ENCODE assay signal across 8 cellular contexts in genomic region chr12:106954462-106955376, GRCh38.
A peak's percentile ranks its signal among the peaks of the same experiment; 100 is the strongest.
DNase-seq lines count a peak whose midpoint lies in the region; ATAC-seq and TF ChIP-seq lines count a peak whose summit lies in the region.

No MANE protein-coding gene starts in this region.

- H3K36me3 ChIP-seq in brain microvascular endothelial cell (replicated peaks): no peaks in the 10 kb centered on the region

- TF ChIP-seq POLR2A in GM18505 (IDR thresholded peaks at IDR 0.05; ENCODE audit: borderline replicate concordance, extremely low read depth, insufficient read depth, insufficient read length): no peak

- ATAC-seq in GM18505 (IDR thresholded peaks at IDR 0.05; ENCODE audit: unreplicated experiment): peak; percentile 18
- ATAC-seq in GM18873 (IDR thresholded peaks at IDR 0.05; ENCODE audit: low FRiP score, unreplicated experiment): no peak
- no peak for ATAC-seq in GM21786 (IDR thresholded peaks at IDR 0.05; ENCODE audit: unreplicated experiment)

- in situ Hi-C loops in brain microvascular endothelial cell (cut with HindIII; ENCODE audit: low pct_ligation_motif_present, low sequenced_read_pairs): no loop called here

- DNase-seq in NCI-H748 treated with DMSO at 0.1 percent for 48 hours (lab: John Stamatoyannopoulos, UW) (peak; percentile 39), brain microvascular endothelial cell (no peak), iris pigment epithelial cell (ENCODE audit: low read depth) (peak; percentile 48)
- peak; percentile 14 to 28 for DNase-seq in stimulated activated CD4-positive, alpha-beta T cell treated with anti-CD3 and anti-CD28 coated beads, Interleukin-2, amount 100 ng/mL, for 24 hours

- peak overlapping the region; percentile 94 for H3K4me3 ChIP-seq in brain microvascular endothelial cell (ENCODE audit: low read depth, low read length)

- H3K27ac ChIP-seq in 22Rv1: 0 out of 2 replicates have a peak overlapping the region, but pooled peaks have one; percentile 56
- H3K27ac ChIP-seq in brain microvascular endothelial cell: peak overlapping the region; percentile 97

- no peak for TF ChIP-seq CTCF in 22Rv1 (IDR thresholded peaks at IDR 0.05)
- no peak for TF ChIP-seq CTCF in brain microvascular endothelial cell (IDR thresholded peaks at IDR 0.05; ENCODE audit: low read depth, low read length, missing control alignments)

- no peaks in the 10 kb centered on the region for H3K27me3 ChIP-seq in brain microvascular endothelial cell (replicated peaks)
